20 cellular contexts compared by ENCODE assay signal in the genomic region with DNA sequence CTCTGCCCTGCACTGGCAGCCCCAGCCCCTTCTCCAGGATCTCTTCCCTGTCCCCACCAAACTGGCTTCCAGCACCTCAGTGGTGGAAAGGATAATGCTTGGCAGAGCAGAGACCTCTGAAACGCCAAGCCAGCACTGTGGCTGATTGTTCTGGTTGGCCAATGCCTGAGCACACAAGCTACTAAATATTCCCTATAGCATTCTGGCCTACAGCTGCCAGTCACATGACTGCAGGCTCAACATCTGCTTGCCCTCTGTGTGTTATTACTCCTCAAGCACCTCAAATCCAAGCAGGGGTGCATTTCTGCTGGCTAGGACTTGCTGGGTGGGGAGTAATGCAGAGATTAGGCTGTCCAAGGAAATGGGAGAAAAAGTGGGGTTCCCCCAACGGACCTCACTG.
DNase-seq lines count a peak whose midpoint lies in the region; ATAC-seq and TF ChIP-seq lines count a peak whose summit lies in the region.
"Had no signal": no experiment of that assay in that cellular context is flagged by ENCODE, and none has a peak within 500 bp of the region (broad histone marks: within the 10 kb centered on the region; RNA-seq: fewer than 3 reads in every experiment).

No MANE protein-coding gene starts in this region.

- no peak for ATAC-seq in HG02884 (IDR thresholded peaks at IDR 0.05; ENCODE audit: unreplicated experiment)
- ATAC-seq: activated naive CD8-positive, alpha-beta T cell treated with anti-CD3 and anti-CD28 coated beads, Interleukin-2, amount 50 U/mL, for 24 hours; activated T-helper 17 cell treated with anti-CD3 and anti-CD28 coated beads, Interleukin-2, amount 50 U/mL, for 72 hours; gastrocnemius medialis; pancreas had no signal

- in situ Hi-C loops in KBM-7 (cut with MboI; ENCODE audit: low pct_unique_long_range_greater_than_20kb, low sequenced_read_pairs): no loop called here

- TF ChIP-seq CTCF in GM10266 (IDR thresholded peaks at IDR 0.05; ENCODE audit: control insufficient read depth, insufficient read depth, low read depth, missing control alignments): no peak

- DNase-seq in Ammon's horn (ENCODE audit: low spot score) (peak; percentile 74), GM10266 (ENCODE audit: extremely low spot score) (peak; percentile 3), fibroblast of peridontal ligament (ENCODE audit: extremely low read depth) (peak; percentile 32), midbrain (lab: John Stamatoyannopoulos, UW) (peak; percentile 26), SW 1271 (lab: John Stamatoyannopoulos, UW) (no peak), GM19238 (ENCODE audit: insufficient read length, low spot score) (no peak), KBM-7 (no peak)
- DNase-seq: activated naive CD8-positive, alpha-beta T cell treated with anti-CD3 and anti-CD28 coated beads, Interleukin-2, amount 50 U/mL, for 24 hours; brain microvascular endothelial cell; colonic mucosa; gastrocnemius medialis; HCEC 1CT; NCI-H146; NCI-H226; NK-92 treated with Interleukin-12 subunit alpha and Interleukin-12 subunit beta, amount 100 ng/mL, for 24 hours; pancreas; stimulated activated CD4-positive, alpha-beta T cell treated with anti-CD3 and anti-CD28 coated beads, Interleukin-4, amount 100 ng/mL, for 1 hour; stomach had no signal

Comparison
In these comparisons a context has a peak if more than half of its experiments do, and no peak if none do; other contexts are left out.
1. DNase-seq: peak in Ammon's horn (single experiment), GM10266 (single experiment), fibroblast of peridontal ligament (single experiment) and midbrain (single experiment); none in SW 1271 (0 of 2), GM19238 (single experiment) and KBM-7 (single experiment).